ENCODE assay signal across 15 cellular contexts in the genomic region with DNA sequence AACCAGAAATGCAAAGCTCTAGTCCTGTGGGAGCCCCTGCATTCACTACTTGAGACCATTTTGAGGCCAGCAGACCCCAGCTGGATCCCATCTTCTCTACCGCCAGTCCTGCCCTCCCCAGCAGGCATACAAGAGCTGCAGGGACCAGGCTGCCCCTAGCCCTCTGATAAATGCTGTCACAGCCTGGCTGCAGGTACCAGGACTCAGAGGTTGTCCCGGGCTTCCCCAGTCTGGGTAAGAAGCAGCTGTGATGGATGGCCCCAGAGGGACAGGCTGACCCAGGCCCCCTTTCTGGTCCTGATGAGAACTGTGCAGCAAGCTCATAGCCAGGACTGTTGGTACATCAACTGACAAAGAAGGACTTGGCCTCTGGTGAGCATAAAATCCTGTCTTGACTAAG.
DNase-seq lines count a peak whose midpoint lies in the region; ATAC-seq and TF ChIP-seq lines count a peak whose summit lies in the region.
"Had no signal": no experiment of that assay in that cellular context is flagged by ENCODE, and none has a peak within 500 bp of the region (broad histone marks: within the 10 kb centered on the region; RNA-seq: fewer than 3 reads in every experiment).

No MANE protein-coding gene starts in this region.

- H3K4me3 ChIP-seq in BLaER1 treated with 17β-estradiol and CSF1 and Interleukin-3, amounts not matched to agents 10 nM and 100 nM = no peak overlapping the region
- H3K4me3 ChIP-seq in colonic mucosa (no peak overlapping the region), adrenal gland (no peak overlapping the region)
- H3K4me3 ChIP-seq: GM23248 had no signal

- WGBS in adrenal gland, 4 donors = 80 to 92% (median 87%) methylated on average over 1 to 2 of the region's 2 CpGs

- H3K4me1 ChIP-seq in BLaER1 treated with 17β-estradiol and CSF1 and Interleukin-3, amounts not matched to agents 10 nM and 100 nM = peaks cover 36 to 63% (median 45%) of the 10 kb centered on the region in 10 experiments
- no peaks in the 10 kb centered on the region for H3K4me1 ChIP-seq in colonic mucosa
- H3K4me1 ChIP-seq in adrenal gland (replicated peaks in 1 of 2) = no peaks in the 10 kb centered on the region

- no peak overlapping the region for H3K9ac ChIP-seq in BLaER1 treated with 17β-estradiol and CSF1 and Interleukin-3, amounts not matched to agents 10 nM and 100 nM
- no peak overlapping the region for H3K9ac ChIP-seq in colonic mucosa (ENCODE audit: low read depth in 2 of 2, low read length in 2 of 2)
- H3K9ac ChIP-seq: GM23248 had no signal

- no peaks in the 10 kb centered on the region for H3K9me3 Mint-ChIP-seq in activated naive CD4-positive, alpha-beta T cell treated with anti-CD3 and anti-CD28 coated beads for 36 hours

- no peaks in the 10 kb centered on the region; a peak in 1 of 22 replicates for H3K9me3 ChIP-seq in BLaER1 treated with 17β-estradiol and CSF1 and Interleukin-3, amounts not matched to agents 10 nM and 100 nM (replicated peaks in 1 of 11)
- no peaks in the 10 kb centered on the region for H3K9me3 ChIP-seq in KOPT-K1 (ENCODE audit: insufficient read depth, low read length, poor library complexity, severe bottlenecking)
- no peaks in the 10 kb centered on the region for H3K9me3 ChIP-seq in colonic mucosa
- no peaks in the 10 kb centered on the region for H3K9me3 ChIP-seq in adrenal gland (replicated peaks in 1 of 3)

- CTCF ChIA-PET in activated naive CD4-positive, alpha-beta T cell treated with anti-CD3 and anti-CD28 coated beads for 36 hours (lab: Charles Lee) = no interaction called here

- H3K27ac ChIP-seq in BLaER1 treated with 17β-estradiol and CSF1 and Interleukin-3, amounts not matched to agents 10 nM and 100 nM = peak overlapping the region in 1 of 11 experiments; percentile 31; a peak in 1 of 22 replicates
- peak overlapping the region; percentile 53 for H3K27ac ChIP-seq in KOPT-K1 (ENCODE audit: low read depth, low read length, poor library complexity, severe bottlenecking)
- no peak overlapping the region for H3K27ac ChIP-seq in colonic mucosa
- no peak overlapping the region for H3K27ac ChIP-seq in adrenal gland
- H3K27ac ChIP-seq: C4-2B, GM23248 had no signal

- H3K4me2 ChIP-seq in BLaER1 treated with 17β-estradiol and CSF1 and Interleukin-3, amounts not matched to agents 10 nM and 100 nM = peak overlapping the region; percentile 43 to 84 (median 70); a peak in 21 of 22 replicates

- DNase-seq in colonic mucosa = peak; percentile 4
- no peak for DNase-seq in sciatic nerve (ENCODE audit: low spot score)
- no peak for DNase-seq in activated naive CD4-positive, alpha-beta T cell treated with anti-CD3 and anti-CD28 coated beads for 36 hours
- DNase-seq in adrenal gland = no peak
- DNase-seq: ACHN; CD4-positive, alpha-beta memory T cell; DMS153; DMS79 treated with DMSO at 0.1 percent for 48 hours; H7 had no signal

- H3K27me3 Mint-ChIP-seq in activated naive CD4-positive, alpha-beta T cell treated with anti-CD3 and anti-CD28 coated beads for 36 hours (ENCODE audit: low read depth) = peaks cover 5% of the 10 kb centered on the region
- H3K27me3 Mint-ChIP-seq: CD4-positive, alpha-beta memory T cell had no signal

- no peaks in the 10 kb centered on the region for H3K4me1 Mint-ChIP-seq in activated naive CD4-positive, alpha-beta T cell treated with anti-CD3 and anti-CD28 coated beads for 36 hours (ENCODE audit: low read depth)
- H3K4me1 Mint-ChIP-seq: CD4-positive, alpha-beta memory T cell had no signal

- TF ChIP-seq CTCF in colonic mucosa (IDR thresholded peaks at IDR 0.05) (no peak), adrenal gland (IDR thresholded peaks at IDR 0.05) (no peak)

- H3K4me3 Mint-ChIP-seq in activated naive CD4-positive, alpha-beta T cell treated with anti-CD3 and anti-CD28 coated beads for 36 hours = no peak overlapping the region
- H3K4me3 Mint-ChIP-seq: CD4-positive, alpha-beta memory T cell had no signal

- TF ChIP-seq POLR2A in adrenal gland (IDR thresholded peaks at IDR 0.05) = no peak

- peak; percentile 14 for ATAC-seq in sciatic nerve
- ATAC-seq in GM21447 (IDR thresholded peaks at IDR 0.05; ENCODE audit: unreplicated experiment) = no peak
- no peak for ATAC-seq in GM21515 (IDR thresholded peaks at IDR 0.05; ENCODE audit: unreplicated experiment)

- no peaks in the 10 kb centered on the region for H3K36me3 ChIP-seq in BLaER1 treated with 17β-estradiol and CSF1 and Interleukin-3, amounts not matched to agents 10 nM and 100 nM
- H3K36me3 ChIP-seq in KOPT-K1 (ENCODE audit: insufficient read depth, low read length) (no peaks in the 10 kb centered on the region), colonic mucosa (no peaks in the 10 kb centered on the region), adrenal gland (replicated peaks in 1 of 2) (no peaks in the 10 kb centered on the region)

- no peaks in the 10 kb centered on the region for H3K27me3 ChIP-seq in BLaER1 treated with 17β-estradiol and CSF1 and Interleukin-3, amounts not matched to agents 10 nM and 100 nM
- no peaks in the 10 kb centered on the region for H3K27me3 ChIP-seq in colonic mucosa
- H3K27me3 ChIP-seq in adrenal gland = no peaks in the 10 kb centered on the region

- no peaks in the 10 kb centered on the region for H3K36me3 Mint-ChIP-seq in activated naive CD4-positive, alpha-beta T cell treated with anti-CD3 and anti-CD28 coated beads for 36 hours (ENCODE audit: low read depth)
- H3K36me3 Mint-ChIP-seq: CD4-positive, alpha-beta memory T cell had no signal

- intact Hi-C loops in colonic mucosa (cut with DNase I) (no loop called here), sciatic nerve (cut with DNase I) (no loop called here), adrenal gland (cut with DNase I) (no loop called here)
- intact Hi-C loops in activated naive CD4-positive, alpha-beta T cell treated with anti-CD3 and anti-CD28 coated beads for 36 hours (cut with micrococcal nuclease) = no loop called here

- H3K27ac Mint-ChIP-seq in activated naive CD4-positive, alpha-beta T cell treated with anti-CD3 and anti-CD28 coated beads for 36 hours = no peak overlapping the region
- H3K27ac Mint-ChIP-seq: CD4-positive, alpha-beta memory T cell had no signal

- H4K20me1 ChIP-seq in BLaER1 treated with 17β-estradiol and CSF1 and Interleukin-3, amounts not matched to agents 10 nM and 100 nM = no peaks in the 10 kb centered on the region
